Comparison of ENCODE assay signal across 1 cellular context in the genomic region with DNA sequence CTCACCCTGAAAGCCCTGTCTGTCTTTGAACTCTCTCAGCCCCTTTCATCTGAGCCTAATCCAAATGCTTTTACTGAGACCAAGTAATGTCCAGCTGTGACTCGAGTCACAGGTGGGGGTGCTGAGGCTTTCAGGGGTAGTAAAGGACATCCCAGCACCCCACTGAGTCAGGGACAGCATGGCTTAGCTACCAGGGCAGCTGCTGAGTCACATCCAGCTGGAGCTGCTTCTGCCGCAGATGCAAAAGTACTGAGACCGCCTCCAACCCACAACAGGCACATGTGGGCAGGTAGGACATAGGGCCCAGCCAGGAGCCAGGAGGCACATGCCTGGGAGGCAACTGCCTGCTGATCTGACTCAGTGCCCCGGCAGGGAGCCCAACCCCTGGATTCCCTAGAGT.
TF ChIP-seq lines count a peak whose summit lies in the region.

No MANE protein-coding gene starts in this region.

TF ChIP-seq in GM12878, 131 proteins besides CTCF, POLR2A, EP300 and RAD21:
- TF ChIP-seq EGR1 (IDR thresholded peaks at IDR 0.05; ENCODE audit: borderline replicate concordance in 1 of 2, low read depth in 2 of 2, low read length in 2 of 2) (no peak), ZNF217 (IDR thresholded peaks at IDR 0.05) (no peak), NFIC (IDR thresholded peaks at IDR 0.05; ENCODE audit: low read depth, low read length) (no peak), SRF (IDR thresholded peaks at IDR 0.05; ENCODE audit: low read depth in 2 of 2, low read length in 2 of 2) (no peak), CBX3 (IDR thresholded peaks at IDR 0.05; ENCODE audit: borderline replicate concordance, low read depth) (no peak), SMC3 (IDR thresholded peaks at IDR 0.05; ENCODE audit: borderline replicate concordance, low read length) (no peak)
- TF ChIP-seq, protein P1, sequence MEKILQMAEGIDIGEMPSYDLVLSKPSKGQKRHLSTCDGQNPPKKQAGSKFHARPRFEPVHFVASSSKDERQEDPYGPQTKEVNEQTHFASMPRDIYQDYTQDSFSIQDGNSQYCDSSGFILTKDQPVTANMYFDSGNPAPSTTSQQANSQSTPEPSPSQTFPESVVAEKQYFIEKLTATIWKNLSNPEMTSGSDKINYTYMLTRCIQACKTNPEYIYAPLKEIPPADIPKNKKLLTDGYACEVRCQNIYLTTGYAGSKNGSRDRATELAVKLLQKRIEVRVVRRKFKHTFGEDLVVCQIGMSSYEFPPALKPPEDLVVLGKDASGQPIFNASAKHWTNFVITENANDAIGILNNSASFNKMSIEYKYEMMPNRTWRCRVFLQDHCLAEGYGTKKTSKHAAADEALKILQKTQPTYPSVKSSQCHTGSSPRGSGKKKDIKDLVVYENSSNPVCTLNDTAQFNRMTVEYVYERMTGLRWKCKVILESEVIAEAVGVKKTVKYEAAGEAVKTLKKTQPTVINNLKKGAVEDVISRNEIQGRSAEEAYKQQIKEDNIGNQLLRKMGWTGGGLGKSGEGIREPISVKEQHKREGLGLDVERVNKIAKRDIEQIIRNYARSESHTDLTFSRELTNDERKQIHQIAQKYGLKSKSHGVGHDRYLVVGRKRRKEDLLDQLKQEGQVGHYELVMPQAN (conservative IDR thresholded peaks at IDR 0.05) = no peak
- TF ChIP-seq, protein P2, sequence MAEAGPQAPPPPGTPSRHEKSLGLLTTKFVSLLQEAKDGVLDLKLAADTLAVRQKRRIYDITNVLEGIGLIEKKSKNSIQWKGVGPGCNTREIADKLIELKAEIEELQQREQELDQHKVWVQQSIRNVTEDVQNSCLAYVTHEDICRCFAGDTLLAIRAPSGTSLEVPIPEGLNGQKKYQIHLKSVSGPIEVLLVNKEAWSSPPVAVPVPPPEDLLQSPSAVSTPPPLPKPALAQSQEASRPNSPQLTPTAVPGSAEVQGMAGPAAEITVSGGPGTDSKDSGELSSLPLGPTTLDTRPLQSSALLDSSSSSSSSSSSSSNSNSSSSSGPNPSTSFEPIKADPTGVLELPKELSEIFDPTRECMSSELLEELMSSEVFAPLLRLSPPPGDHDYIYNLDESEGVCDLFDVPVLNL (IDR thresholded peaks at IDR 0.05; ENCODE audit: low read depth, low read length) = no peak
- TF ChIP-seq, protein P3, sequence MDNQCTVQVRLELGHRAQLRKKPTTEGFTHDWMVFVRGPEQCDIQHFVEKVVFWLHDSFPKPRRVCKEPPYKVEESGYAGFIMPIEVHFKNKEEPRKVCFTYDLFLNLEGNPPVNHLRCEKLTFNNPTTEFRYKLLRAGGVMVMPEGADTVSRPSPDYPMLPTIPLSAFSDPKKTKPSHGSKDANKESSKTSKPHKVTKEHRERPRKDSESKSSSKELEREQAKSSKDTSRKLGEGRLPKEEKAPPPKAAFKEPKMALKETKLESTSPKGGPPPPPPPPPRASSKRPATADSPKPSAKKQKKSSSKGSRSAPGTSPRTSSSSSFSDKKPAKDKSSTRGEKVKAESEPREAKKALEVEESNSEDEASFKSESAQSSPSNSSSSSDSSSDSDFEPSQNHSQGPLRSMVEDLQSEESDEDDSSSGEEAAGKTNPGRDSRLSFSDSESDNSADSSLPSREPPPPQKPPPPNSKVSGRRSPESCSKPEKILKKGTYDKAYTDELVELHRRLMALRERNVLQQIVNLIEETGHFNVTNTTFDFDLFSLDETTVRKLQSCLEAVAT (IDR thresholded peaks at IDR 0.05) = no peak
TF ChIP-seq in GM12878: peak in this region for 0.
